In the genomic region with DNA sequence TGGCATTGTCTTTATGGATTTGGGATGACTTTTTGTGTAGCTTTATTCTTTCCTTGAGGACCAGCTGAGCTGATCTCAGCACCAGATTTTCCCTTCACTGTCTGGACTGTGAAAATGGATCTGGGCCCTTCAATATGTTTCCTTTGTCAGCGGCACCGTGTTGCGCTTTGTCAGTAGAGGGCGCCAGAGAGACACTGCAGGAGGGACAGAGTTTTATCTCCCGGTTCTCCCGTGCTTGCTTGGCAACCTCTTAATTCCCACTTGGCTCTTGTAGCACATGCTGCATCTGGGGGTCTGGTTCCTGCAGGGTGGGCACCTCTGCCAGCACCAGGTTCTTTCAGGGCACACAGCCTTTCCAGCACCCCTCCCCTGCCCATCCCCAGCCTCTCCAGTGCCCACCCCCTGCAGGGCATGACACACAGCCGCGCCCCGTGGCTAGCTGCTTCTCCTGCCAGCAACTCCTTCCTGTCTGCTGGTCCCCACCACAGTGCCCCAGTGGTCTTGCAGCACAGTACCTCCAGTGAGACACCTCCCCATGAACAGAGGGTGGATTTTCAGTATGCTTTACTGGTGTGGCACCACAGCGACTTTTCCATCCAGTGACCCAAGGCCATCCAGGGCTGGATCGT, we compare ENCODE assay signal across 12 cellular contexts. TPM values are rescaled to one million over a fixed set of nuclear protein-coding genes. Genes with fewer than 3 reads are reported as not detected.
DNase-seq lines count a peak whose midpoint lies in the region; ATAC-seq and TF ChIP-seq lines count a peak whose summit lies in the region.
"Had no signal": no experiment of that assay in that cellular context is flagged by ENCODE, and none has a peak within 500 bp of the region (broad histone marks: within the 10 kb centered on the region; RNA-seq: fewer than 3 reads in every experiment).

No MANE protein-coding gene starts in this region.

- H3K4me3 ChIP-seq in Panc1 (ENCODE audit: low read depth in 2 of 2, low read length in 2 of 2) (no peak overlapping the region), fibroblast of the aortic adventitia (ENCODE audit: low read depth, low read length) (no peak overlapping the region)

- peaks cover 3% of the 10 kb centered on the region; the same call in 1 of the 2 replicates for H3K4me1 ChIP-seq in Panc1 (ENCODE audit: control insufficient read depth, insufficient read depth, low read length)

- intact Hi-C loops in Panc1 (cut with micrococcal nuclease; ENCODE audit: unreplicated experiment): no loop called here

- H3K36me3 ChIP-seq in Panc1 (ENCODE audit: control insufficient read depth, insufficient read depth, low read length): no peaks in the 10 kb centered on the region

- H3K9me3 ChIP-seq in Panc1 (ENCODE audit: control insufficient read depth, insufficient read depth, low read depth, low read length): no peaks in the 10 kb centered on the region

- in situ Hi-C loops in Panc1 (cut with HindIII; ENCODE audit: low pct_unique_long_range_greater_than_20kb, low sequenced_read_pairs): no loop called here

- H3K27ac ChIP-seq in Panc1 (ENCODE audit: low read length): no peak overlapping the region

- POLR2A ChIA-PET in Panc1 (lab: Charles Lee): no interaction called here

- DNase-seq in COLO668 (lab: John Stamatoyannopoulos, UW; ENCODE audit: unreplicated experiment) (peak; percentile 14), Panc1 (ENCODE audit: low read depth, low spot score) (no peak), fibroblast of the aortic adventitia (ENCODE audit: low read depth) (no peak), A172 (ENCODE audit: low spot score) (no peak), NOMO-1 (lab: John Stamatoyannopoulos, UW; ENCODE audit: unreplicated experiment in 2 of 2) (no peak)
- DNase-seq: IMR-90; stimulated activated naive B cell treated with anti-CD40 and anti-IgM and Interleukin-4, amounts not matched to agents 10 μg/mL and 1 μg/mL and 100 μg/mL, for 72 hours had no signal

- no peaks in the 10 kb centered on the region; the same call in 1 of the 2 replicates for H3K27me3 ChIP-seq in Panc1 (ENCODE audit: control insufficient read depth, insufficient read depth, low read length)

- ATAC-seq in Panc1: no peak
- ATAC-seq in HG03139 (IDR thresholded peaks at IDR 0.05; ENCODE audit: unreplicated experiment): no peak
- ATAC-seq in GM18873 (IDR thresholded peaks at IDR 0.05; ENCODE audit: low FRiP score, unreplicated experiment): no peak
- ATAC-seq: stimulated activated naive B cell treated with anti-CD40 and anti-IgM and Interleukin-4, amounts not matched to agents 10 μg/mL and 1 μg/mL and 100 μg/mL, for 72 hours had no signal

- no TSS peak for BruUV-seq in Panc1 (replicated peaks; lab: Mats Ljungman, UMichigan)

- CTCF ChIA-PET in Panc1 (lab: Charles Lee): no interaction called here

- TF ChIP-seq CTCF in GM12872 (IDR thresholded peaks at IDR 0.05; ENCODE audit: insufficient read depth, low read depth, low read length) (peak; percentile 52; the same call in 2 of the 3 replicates), Panc1 (IDR thresholded peaks at IDR 0.05) (peak; percentile 64; the same call in 1 of the 2 replicates), fibroblast of the aortic adventitia (IDR thresholded peaks at IDR 0.05; ENCODE audit: insufficient read depth, low read length) (peak; percentile 19)

RNA-seq across cellular contexts. Expression of gene OR1D5, which starts 19.6 kb away (rescaled TPM):
- total RNA-seq in Panc1 (2021; ENCODE audit: unreplicated experiment) (not detected), fibroblast of the aortic adventitia (ENCODE audit: low replicate concordance) (not detected in 2 replicates)
- not detected for polyA plus RNA-seq in Panc1 (2012; ENCODE audit: insufficient read length)
- not detected in 2 replicates for total RNA-seq in A172 (2014; rRNA removed; shearing (Covaris generic))
- total RNA-seq: IMR-90, omental fat pad had no signal
- polyA plus RNA-seq: adipose tissue, IMR-90 had no signal
